In the genomic region with DNA sequence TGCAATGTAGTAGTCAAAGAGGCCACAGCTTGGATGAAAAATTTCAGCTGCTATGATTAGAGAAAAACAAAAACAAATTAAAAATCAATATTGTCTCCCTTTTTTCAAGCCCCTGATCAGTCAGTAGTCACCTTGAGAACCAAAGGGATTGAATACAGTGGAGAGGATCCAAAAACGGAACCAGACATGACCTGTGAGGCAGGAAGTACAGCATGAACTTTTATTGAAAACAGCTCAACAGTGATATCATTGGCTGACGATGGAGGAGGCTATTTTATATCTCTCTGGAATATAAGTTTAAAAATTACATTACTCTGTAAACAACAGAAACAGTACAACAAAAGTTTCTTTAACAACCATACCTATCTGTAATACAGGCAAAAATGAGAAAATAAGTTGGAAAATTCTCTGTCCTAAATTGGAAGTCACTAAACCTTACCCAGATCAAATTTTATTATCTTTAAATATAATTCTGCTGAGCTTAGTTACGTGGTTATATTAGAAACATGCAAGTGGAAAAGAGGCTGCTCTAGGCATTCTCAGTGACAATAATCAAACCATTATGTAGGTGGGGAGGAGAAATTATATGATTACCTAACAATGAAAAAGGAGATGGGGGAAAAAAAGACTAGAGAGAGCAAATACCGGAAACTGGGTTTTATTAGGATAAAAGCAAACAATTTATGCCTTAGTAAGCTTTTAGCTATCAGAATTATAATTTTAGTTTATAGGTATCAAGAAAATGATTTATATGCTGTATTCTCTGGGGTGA, we compare ENCODE assay signal across 15 cellular contexts. TPM values are rescaled to one million over a fixed set of nuclear protein-coding genes. Genes with fewer than 3 reads are reported as not detected.
DNase-seq lines count a peak whose midpoint lies in the region; ATAC-seq lines count a peak whose summit lies in the region.
"Had no signal": no experiment of that assay in that cellular context is flagged by ENCODE, and none has a peak within 500 bp of the region (broad histone marks: within the 10 kb centered on the region; RNA-seq: fewer than 3 reads in every experiment).

No MANE protein-coding gene starts in this region.

- peaks cover 19% of the 10 kb centered on the region for H3K4me1 Mint-ChIP-seq in T-helper 17 cell

- peak overlapping the region; percentile 48 for H3K27ac ChIP-seq in epithelial cell of prostate
- H3K27ac ChIP-seq: 22Rv1, gastrocnemius medialis had no signal

- no peaks in the 10 kb centered on the region for H3K27me3 ChIP-seq in skeletal muscle satellite cell (ENCODE audit: control insufficient read depth, insufficient read depth, low read length)
- H3K27me3 ChIP-seq: gastrocnemius medialis had no signal

- H3K36me3 Mint-ChIP-seq in T-helper 17 cell (ENCODE audit: low read depth) = peaks cover 2% of the 10 kb centered on the region

- H3K4me3 Mint-ChIP-seq in T-helper 17 cell = no peak overlapping the region
- H3K4me3 Mint-ChIP-seq: activated CD8-positive, alpha-beta memory T cell treated with anti-CD3 and anti-CD28 coated beads, Interleukin-2, amount 10 ng/mL, durations not matched to agents 7 days and 5 days; CD4-positive, alpha-beta T cell; stimulated activated naive CD8-positive, alpha-beta T cell treated with anti-CD3 and anti-CD28 coated beads, Interleukin-15, Interleukin-2, amounts not matched to agents 100 ng/mL and 50 ng/mL, for 24 hours had no signal

- no peak overlapping the region for H3K4me3 ChIP-seq in skeletal muscle satellite cell (ENCODE audit: low read length)
- H3K4me3 ChIP-seq: gastrocnemius medialis had no signal

- H3K27me3 Mint-ChIP-seq in T-helper 17 cell = no peaks in the 10 kb centered on the region
- H3K27me3 Mint-ChIP-seq: activated CD8-positive, alpha-beta memory T cell treated with anti-CD3 and anti-CD28 coated beads, Interleukin-2, amount 10 ng/mL, durations not matched to agents 7 days and 5 days; CD4-positive, alpha-beta T cell; stimulated activated naive CD8-positive, alpha-beta T cell treated with anti-CD3 and anti-CD28 coated beads, Interleukin-15, Interleukin-2, amounts not matched to agents 100 ng/mL and 50 ng/mL, for 24 hours had no signal

- peak overlapping the region; percentile 4 for H3K9ac ChIP-seq in skeletal muscle satellite cell (ENCODE audit: low read depth, low read length)

- no peak overlapping the region for H3K4me2 ChIP-seq in skeletal muscle satellite cell (ENCODE audit: low read length)

- H3K36me3 ChIP-seq in skeletal muscle satellite cell (ENCODE audit: insufficient read depth, low read length) = no peaks in the 10 kb centered on the region
- H3K36me3 ChIP-seq: gastrocnemius medialis had no signal

- no peaks in the 10 kb centered on the region for H3K9me3 ChIP-seq in T-helper 17 cell (ENCODE audit: control insufficient read depth, low read length, poor library complexity, severe bottlenecking)
- H3K9me3 ChIP-seq in skeletal muscle satellite cell (replicated peaks; ENCODE audit: low read length) = no peaks in the 10 kb centered on the region
- H3K9me3 ChIP-seq: gastrocnemius medialis had no signal

- H3K27ac Mint-ChIP-seq in T-helper 17 cell = peak overlapping the region; percentile 24
- H3K27ac Mint-ChIP-seq: CD4-positive, alpha-beta T cell; stimulated activated naive CD8-positive, alpha-beta T cell treated with anti-CD3 and anti-CD28 coated beads, Interleukin-15, Interleukin-2, amounts not matched to agents 100 ng/mL and 50 ng/mL, for 24 hours had no signal

- peaks cover 22% of the 10 kb centered on the region for H3K4me1 ChIP-seq in skeletal muscle satellite cell (ENCODE audit: control insufficient read depth, insufficient read depth, low read length)

- ATAC-seq in T-helper 17 cell = no peak
- ATAC-seq in GM21723 (IDR thresholded peaks at IDR 0.05; ENCODE audit: unreplicated experiment) = no peak
- ATAC-seq: gastrocnemius medialis had no signal

- DNase-seq in DMS153 (lab: John Stamatoyannopoulos, UW) = peak; percentile 4
- no peak for DNase-seq in DMS153 treated with DMSO at 0.1 percent for 48 hours (lab: John Stamatoyannopoulos, UW; ENCODE audit: unreplicated experiment)
- DNase-seq in T-helper 17 cell = no peak
- no peak for DNase-seq in epithelial cell of prostate (ENCODE audit: low read depth, low spot score)
- DNase-seq in NCI-H446 treated with DMSO at 0.1 percent for 48 hours (lab: John Stamatoyannopoulos, UW) = no peak
- DNase-seq in LoVo (ENCODE audit: low spot score) = no peak
- DNase-seq: activated CD8-positive, alpha-beta memory T cell treated with anti-CD3 and anti-CD28 coated beads, Interleukin-2, amount 10 ng/mL, durations not matched to agents 7 days and 5 days; activated naive CD4-positive, alpha-beta T cell; CD4-positive, alpha-beta T cell; gastrocnemius medialis; occipital lobe had no signal

RNA-seq across cellular contexts. Expression of gene PHLPP1, which starts 53.0 kb away (rescaled TPM):
- 10 to 100 TPM in 1 of 2 donors, 1 to 10 TPM in 1; 9.0 to 10.8 TPM for total RNA-seq in T-helper 17 cell
- 4.3 and 4.4 TPM in 2 replicates for total RNA-seq in skeletal muscle satellite cell (2012; rRNA removed)
